In genomic region chr18:80034852-80035406, GRCh38 we compare ENCODE assay signal across 8 cellular contexts.
DNase-seq lines count a peak whose midpoint lies in the region; ATAC-seq and TF ChIP-seq lines count a peak whose summit lies in the region.

No MANE protein-coding gene starts in this region.

- no peaks in the 10 kb centered on the region for H3K9me3 ChIP-seq in HUES48 (ENCODE audit: control insufficient read depth, insufficient read depth, low read length)
- no peaks in the 10 kb centered on the region for H3K9me3 ChIP-seq in mucosa of rectum (ENCODE audit: control insufficient read depth in 2 of 2, low read length in 2 of 2)

- H3K4me3 ChIP-seq in AG10803 (ENCODE audit: low read length) (peak overlapping the region; percentile 94), HUES48 (ENCODE audit: low read depth, low read length) (peak overlapping the region; percentile 83), cardiac fibroblast (replicated peaks in 1 of 2; ENCODE audit: low read depth in 2 of 2, low read length in 2 of 2) (peak overlapping the region; percentile 91 to 92), mucosa of rectum (ENCODE audit: low read length in 2 of 2) (peak overlapping the region; percentile 85 to 93)

- TF ChIP-seq CTCF in AG10803 (conservative IDR thresholded peaks at IDR 0.05; ENCODE audit: low read length) = no peak
- TF ChIP-seq CTCF in cardiac fibroblast (IDR thresholded peaks at IDR 0.05; ENCODE audit: low read depth, low read length) = no peak

- DNase-seq in AG10803 (ENCODE audit: low read depth) (no peak), cardiac fibroblast (ENCODE audit: low read depth in 2 of 2) (peak; percentile 9 to 12), AG20443 (ENCODE audit: low spot score) (no peak)

- peaks cover 22% of the 10 kb centered on the region for H3K36me3 ChIP-seq in HUES48 (ENCODE audit: control insufficient read depth, insufficient read depth, low read length)
- H3K36me3 ChIP-seq in mucosa of rectum (ENCODE audit: control insufficient read depth in 2 of 2, insufficient read depth in 2 of 2, low read length in 2 of 2) = peaks cover 4 to 8% of the 10 kb centered on the region in 2 donors

- peak overlapping the region; percentile 96 for H3K27ac ChIP-seq in HUES48 (ENCODE audit: low read depth, low read length)
- H3K27ac ChIP-seq in mucosa of rectum (ENCODE audit: low read depth in 2 of 2, low read length in 2 of 2) = peak overlapping the region; percentile 91 to 92

- peaks cover 4% of the 10 kb centered on the region; the same call in 1 of the 2 replicates for H3K27me3 ChIP-seq in HUES48 (ENCODE audit: control insufficient read depth, insufficient read depth, low read length)
- no peaks in the 10 kb centered on the region for H3K27me3 ChIP-seq in mucosa of rectum (ENCODE audit: control insufficient read depth in 2 of 2, insufficient read depth in 2 of 2, low read length in 2 of 2)

- H3K9ac ChIP-seq in HUES48 (ENCODE audit: low read depth, low read length) (peak overlapping the region; percentile 82), mucosa of rectum (ENCODE audit: low read depth in 1 of 2, low read length in 2 of 2) (peak overlapping the region; percentile 80 to 85)

- no peak for ATAC-seq in GM21723 (IDR thresholded peaks at IDR 0.05; ENCODE audit: unreplicated experiment)
- ATAC-seq in HG03342 (IDR thresholded peaks at IDR 0.05; ENCODE audit: unreplicated experiment) = no peak
- no peak for ATAC-seq in GM18873 (IDR thresholded peaks at IDR 0.05; ENCODE audit: low FRiP score, unreplicated experiment)

- peaks cover 11% of the 10 kb centered on the region; the same call in 1 of the 2 replicates for H3K4me1 ChIP-seq in HUES48 (ENCODE audit: control insufficient read depth, insufficient read depth, low read length)
- H3K4me1 ChIP-seq in mucosa of rectum (ENCODE audit: control insufficient read depth in 2 of 2, insufficient read depth in 2 of 2, low read length in 2 of 2) = peaks cover 7 to 12% of the 10 kb centered on the region in 2 donors

Comparison
In these comparisons a context has a peak if more than half of its experiments do, and no peak if none do; other contexts are left out.
1. DNase-seq: peak in cardiac fibroblast (2 of 2); none in AG10803 (single experiment) and AG20443 (single experiment).
2. Peak in every context shown above with its lines, with median percentiles within 50 percentile points of each other: H3K4me3 ChIP-seq.